Comparison of ENCODE assay signal across 8 cellular contexts in the genomic region with DNA sequence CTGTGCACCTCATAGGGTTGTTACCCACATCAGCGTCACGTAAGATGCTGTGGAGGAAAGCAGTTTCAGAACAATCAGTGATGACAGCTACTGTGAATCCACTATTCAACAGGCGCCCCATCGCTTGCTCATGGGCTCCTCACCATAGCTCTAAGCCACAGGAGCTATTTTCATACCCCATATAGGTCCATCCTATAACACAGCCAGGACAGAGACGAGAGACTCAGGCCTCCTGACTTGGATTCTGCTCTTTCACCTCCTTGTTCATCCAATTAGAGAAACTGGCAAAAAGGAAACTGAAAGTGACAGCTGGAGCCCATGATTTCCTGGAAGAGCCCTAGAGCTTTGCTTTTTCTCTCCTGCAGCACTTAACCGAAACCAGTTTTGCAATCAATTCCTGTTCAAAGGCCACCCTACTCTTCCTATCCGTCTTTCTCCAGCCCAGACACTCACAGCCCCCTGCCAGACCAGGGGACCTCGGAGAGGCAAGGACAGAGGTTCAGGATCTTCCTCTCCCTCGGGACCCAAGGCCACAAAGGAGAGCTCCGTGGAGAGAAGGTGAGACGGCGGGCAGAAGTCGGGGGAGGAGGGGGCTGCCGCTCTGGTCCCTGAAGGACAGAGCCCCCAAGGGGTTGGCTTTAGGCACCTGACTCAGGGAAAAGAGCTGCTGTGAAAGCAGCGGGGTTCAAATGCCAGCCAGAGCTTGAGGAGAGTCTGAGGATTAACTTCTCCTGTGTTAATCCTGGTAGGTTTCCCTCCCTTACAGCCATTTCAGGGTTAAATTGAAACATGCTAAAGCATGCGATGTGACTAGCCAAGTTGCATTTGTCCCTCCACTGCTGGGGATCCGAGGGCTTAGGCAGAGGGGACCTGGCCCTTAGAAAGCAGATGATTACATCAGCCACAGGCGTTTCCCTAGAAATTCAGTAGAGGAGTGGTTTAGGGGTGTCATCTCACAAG. TPM values are rescaled to one million over a fixed set of nuclear protein-coding genes. Genes with fewer than 3 reads are reported as not detected.
A peak's percentile ranks its signal among the peaks of the same experiment; 100 is the strongest.
DNase-seq lines count a peak whose midpoint lies in the region; TF ChIP-seq lines count a peak whose summit lies in the region.

A gene with protein sequence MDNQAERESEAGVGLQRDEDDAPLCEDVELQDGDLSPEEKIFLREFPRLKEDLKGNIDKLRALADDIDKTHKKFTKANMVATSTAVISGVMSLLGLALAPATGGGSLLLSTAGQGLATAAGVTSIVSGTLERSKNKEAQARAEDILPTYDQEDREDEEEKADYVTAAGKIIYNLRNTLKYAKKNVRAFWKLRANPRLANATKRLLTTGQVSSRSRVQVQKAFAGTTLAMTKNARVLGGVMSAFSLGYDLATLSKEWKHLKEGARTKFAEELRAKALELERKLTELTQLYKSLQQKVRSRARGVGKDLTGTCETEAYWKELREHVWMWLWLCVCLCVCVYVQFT (plus strand): TSS at position 381 of the 960 bp plus-strand sequence. CDS start 7,980 bp downstream, outside the sequence.

- DNase-seq in NCI-H1092 treated with DMSO at 0.1 percent for 48 hours (lab: John Stamatoyannopoulos, UW) (peak; percentile 53), NCI-H1092 (lab: John Stamatoyannopoulos, UW) (no peak), HT1080 (ENCODE audit: low read depth) (peak; percentile 58), T-helper 2 cell (peak in 3 of 5 experiments; percentile 47 to 92 (median 70)), astrocyte of the cerebellum (ENCODE audit: low read depth) (no peak), smooth muscle cell (lab: John Stamatoyannopoulos, UW; ENCODE audit: unreplicated experiment) (no peak), amniotic stem cell (lab: John Stamatoyannopoulos, UW) (no peak)

- TF ChIP-seq CTCF in astrocyte of the cerebellum (IDR thresholded peaks at IDR 0.05; ENCODE audit: low read depth, low read length, missing control alignments) (no peak), smooth muscle cell (IDR thresholded peaks at IDR 0.05; ENCODE audit: borderline replicate concordance, insufficient read depth, poor library complexity, severe bottlenecking) (no peak)

- peak within 1 kb of the TSS; percentile 55 for H3K9ac ChIP-seq in iPS-15b (ENCODE audit: low read depth, low read length)
- H3K9ac ChIP-seq in smooth muscle cell (ENCODE audit: low read depth), result peak within 1 kb of the TSS; percentile 41

- H3K4me2 ChIP-seq in smooth muscle cell, result peak within 1 kb of the TSS; percentile 80

- no peaks in the 10 kb centered on the region for H3K36me3 ChIP-seq in iPS-15b (ENCODE audit: control insufficient read depth, insufficient read depth, low read length)
- no peaks in the 10 kb centered on the region for H3K36me3 ChIP-seq in smooth muscle cell (ENCODE audit: low read depth)

- no peaks in the 10 kb centered on the region for H3F3A ChIP-seq in smooth muscle cell (ENCODE audit: low read depth)

- H3K79me2 ChIP-seq in smooth muscle cell (ENCODE audit: low read depth), result no peaks in the 10 kb centered on the region

- in situ Hi-C loops in astrocyte of the cerebellum (cut with HindIII; ENCODE audit: low sequenced_read_pairs), result no loop called here

- H3K9me3 ChIP-seq in iPS-15b (ENCODE audit: control insufficient read depth, insufficient read depth, low read length) (no peaks in the 10 kb centered on the region), smooth muscle cell (replicated peaks; ENCODE audit: low read depth) (no peaks in the 10 kb centered on the region)

- WGBS in smooth muscle cell (ENCODE audit: low lambda C conversion rate), result 54% methylated on average over 18 of the region's 18 CpGs

- H2AFZ ChIP-seq in smooth muscle cell (ENCODE audit: low read depth), result peak within 1 kb of the TSS; percentile 87

- peak within 1 kb of the TSS; percentile 31 for H3K27ac ChIP-seq in smooth muscle cell (ENCODE audit: low read depth)

- H3K27me3 ChIP-seq in iPS-15b (ENCODE audit: control insufficient read depth, insufficient read depth, low read length), result no peaks in the 10 kb centered on the region
- H3K27me3 ChIP-seq in smooth muscle cell (ENCODE audit: low read depth), result no peaks in the 10 kb centered on the region

- no peaks in the 10 kb centered on the region for H4K20me1 ChIP-seq in smooth muscle cell (ENCODE audit: low read depth)

- H3K4me3 ChIP-seq in astrocyte of the cerebellum (ENCODE audit: low read depth, low read length) (peak within 1 kb of the TSS; percentile 49), iPS-15b (ENCODE audit: low read depth, low read length) (no peak within 1 kb of the TSS), smooth muscle cell (peak within 1 kb of the TSS; percentile 51)

- H3K4me1 ChIP-seq in iPS-15b (ENCODE audit: control insufficient read depth, insufficient read depth, low read length), result peaks cover 3% of the 10 kb centered on the region
- peaks cover 12% of the 10 kb centered on the region for H3K4me1 ChIP-seq in smooth muscle cell (ENCODE audit: low read depth)

RNA-seq across cellular contexts. Expression of the gene that starts here (rescaled TPM):
- total RNA-seq in HT1080 (2014; rRNA removed; shearing (Covaris generic)), result 4.3 and 4.6 TPM in 2 replicates
- 2.7 and 3.6 TPM in 2 replicates for polyA plus RNA-seq in HT1080 (2015; cell fraction: cytosol; rRNA removed)
- 6.6 and 6.9 TPM in 2 replicates for polyA plus RNA-seq in HT1080 (2015; cell fraction: nucleus; rRNA removed)
- 0.76 and 0.99 TPM in 2 replicates for total RNA-seq in smooth muscle cell
- 0.18 and 0.23 TPM in 2 replicates for polyA plus RNA-seq in smooth muscle cell

Comparison
In these comparisons a context has a peak if more than half of its experiments do, and no peak if none do; other contexts are left out.
1. DNase-seq: peak in NCI-H1092 treated with DMSO at 0.1 percent for 48 hours (single experiment), HT1080 (single experiment) and T-helper 2 cell (3 of 5); none in NCI-H1092 (single experiment), astrocyte of the cerebellum (single experiment), smooth muscle cell (single experiment) and amniotic stem cell (single experiment).